ENCODE assay signal across 1 cellular context in the genomic region with DNA sequence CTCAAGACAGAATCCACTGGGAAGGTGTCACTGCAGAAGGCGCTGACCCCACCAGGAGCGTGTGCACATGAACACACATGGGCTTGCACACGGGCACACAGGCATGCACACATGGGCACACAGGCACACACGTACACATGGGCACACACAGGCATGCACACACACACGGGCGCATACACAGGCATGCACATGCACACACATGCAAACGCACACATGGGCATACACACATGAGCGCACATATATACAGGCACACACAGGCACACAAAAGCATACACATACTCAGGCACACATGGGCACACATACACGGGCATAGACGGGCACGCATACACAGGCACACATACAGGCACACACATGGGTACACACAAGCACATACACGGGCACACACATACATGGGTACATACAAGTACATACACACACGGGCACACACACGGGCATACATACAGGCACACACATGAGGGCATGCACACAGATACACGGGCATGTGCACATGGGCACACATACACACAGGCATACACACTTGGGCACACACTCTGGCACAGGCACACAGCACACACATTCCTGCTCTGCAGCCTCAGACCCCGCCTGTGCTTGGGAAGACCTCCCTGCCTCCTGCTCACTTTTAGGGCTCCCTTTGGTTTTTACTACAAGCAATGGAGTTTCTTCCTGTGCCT.
TF ChIP-seq lines count a peak whose summit lies in the region.

No MANE protein-coding gene starts in this region.

TF ChIP-seq in GM12878, 131 proteins besides CTCF, POLR2A, EP300 and RAD21 (continued from another document):
- TF ChIP-seq, protein P1, sequence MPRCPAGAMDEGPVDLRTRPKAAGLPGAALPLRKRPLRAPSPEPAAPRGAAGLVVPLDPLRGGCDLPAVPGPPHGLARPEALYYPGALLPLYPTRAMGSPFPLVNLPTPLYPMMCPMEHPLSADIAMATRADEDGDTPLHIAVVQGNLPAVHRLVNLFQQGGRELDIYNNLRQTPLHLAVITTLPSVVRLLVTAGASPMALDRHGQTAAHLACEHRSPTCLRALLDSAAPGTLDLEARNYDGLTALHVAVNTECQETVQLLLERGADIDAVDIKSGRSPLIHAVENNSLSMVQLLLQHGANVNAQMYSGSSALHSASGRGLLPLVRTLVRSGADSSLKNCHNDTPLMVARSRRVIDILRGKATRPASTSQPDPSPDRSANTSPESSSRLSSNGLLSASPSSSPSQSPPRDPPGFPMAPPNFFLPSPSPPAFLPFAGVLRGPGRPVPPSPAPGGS (IDR thresholded peaks at IDR 0.05; ENCODE audit: borderline replicate concordance, insufficient read depth, low read depth, low read length, poor library complexity, severe bottlenecking), result peak; percentile 89
- no peak for TF ChIP-seq ZZZ3 (IDR thresholded peaks at IDR 0.05; ENCODE audit: control insufficient read depth, insufficient read length, low read depth)
- TF ChIP-seq, protein P2, sequence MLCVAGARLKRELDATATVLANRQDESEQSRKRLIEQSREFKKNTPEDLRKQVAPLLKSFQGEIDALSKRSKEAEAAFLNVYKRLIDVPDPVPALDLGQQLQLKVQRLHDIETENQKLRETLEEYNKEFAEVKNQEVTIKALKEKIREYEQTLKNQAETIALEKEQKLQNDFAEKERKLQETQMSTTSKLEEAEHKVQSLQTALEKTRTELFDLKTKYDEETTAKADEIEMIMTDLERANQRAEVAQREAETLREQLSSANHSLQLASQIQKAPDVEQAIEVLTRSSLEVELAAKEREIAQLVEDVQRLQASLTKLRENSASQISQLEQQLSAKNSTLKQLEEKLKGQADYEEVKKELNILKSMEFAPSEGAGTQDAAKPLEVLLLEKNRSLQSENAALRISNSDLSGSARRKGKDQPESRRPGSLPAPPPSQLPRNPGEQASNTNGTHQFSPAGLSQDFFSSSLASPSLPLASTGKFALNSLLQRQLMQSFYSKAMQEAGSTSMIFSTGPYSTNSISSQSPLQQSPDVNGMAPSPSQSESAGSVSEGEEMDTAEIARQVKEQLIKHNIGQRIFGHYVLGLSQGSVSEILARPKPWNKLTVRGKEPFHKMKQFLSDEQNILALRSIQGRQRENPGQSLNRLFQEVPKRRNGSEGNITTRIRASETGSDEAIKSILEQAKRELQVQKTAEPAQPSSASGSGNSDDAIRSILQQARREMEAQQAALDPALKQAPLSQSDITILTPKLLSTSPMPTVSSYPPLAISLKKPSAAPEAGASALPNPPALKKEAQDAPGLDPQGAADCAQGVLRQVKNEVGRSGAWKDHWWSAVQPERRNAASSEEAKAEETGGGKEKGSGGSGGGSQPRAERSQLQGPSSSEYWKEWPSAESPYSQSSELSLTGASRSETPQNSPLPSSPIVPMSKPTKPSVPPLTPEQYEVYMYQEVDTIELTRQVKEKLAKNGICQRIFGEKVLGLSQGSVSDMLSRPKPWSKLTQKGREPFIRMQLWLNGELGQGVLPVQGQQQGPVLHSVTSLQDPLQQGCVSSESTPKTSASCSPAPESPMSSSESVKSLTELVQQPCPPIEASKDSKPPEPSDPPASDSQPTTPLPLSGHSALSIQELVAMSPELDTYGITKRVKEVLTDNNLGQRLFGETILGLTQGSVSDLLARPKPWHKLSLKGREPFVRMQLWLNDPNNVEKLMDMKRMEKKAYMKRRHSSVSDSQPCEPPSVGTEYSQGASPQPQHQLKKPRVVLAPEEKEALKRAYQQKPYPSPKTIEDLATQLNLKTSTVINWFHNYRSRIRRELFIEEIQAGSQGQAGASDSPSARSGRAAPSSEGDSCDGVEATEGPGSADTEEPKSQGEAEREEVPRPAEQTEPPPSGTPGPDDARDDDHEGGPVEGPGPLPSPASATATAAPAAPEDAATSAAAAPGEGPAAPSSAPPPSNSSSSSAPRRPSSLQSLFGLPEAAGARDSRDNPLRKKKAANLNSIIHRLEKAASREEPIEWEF (IDR thresholded peaks at IDR 0.05; ENCODE audit: insufficient replicate concordance, low read depth, low read length), result no peak
- TF ChIP-seq IRF4 (IDR thresholded peaks at IDR 0.05; ENCODE audit: low read depth, low read length), result no peak
- TF ChIP-seq MEF2B (IDR thresholded peaks at IDR 0.05; ENCODE audit: partially characterized antibody, poor library complexity, severe bottlenecking), result no peak
- no peak for TF ChIP-seq ZNF622 (IDR thresholded peaks at IDR 0.05)
- TF ChIP-seq BHLHE40 (IDR thresholded peaks at IDR 0.05; ENCODE audit: borderline replicate concordance in 1 of 2, low read depth in 2 of 2, low read length in 1 of 2), result no peak
- TF ChIP-seq CHD4 (IDR thresholded peaks at IDR 0.05), result no peak
- TF ChIP-seq, protein P3, sequence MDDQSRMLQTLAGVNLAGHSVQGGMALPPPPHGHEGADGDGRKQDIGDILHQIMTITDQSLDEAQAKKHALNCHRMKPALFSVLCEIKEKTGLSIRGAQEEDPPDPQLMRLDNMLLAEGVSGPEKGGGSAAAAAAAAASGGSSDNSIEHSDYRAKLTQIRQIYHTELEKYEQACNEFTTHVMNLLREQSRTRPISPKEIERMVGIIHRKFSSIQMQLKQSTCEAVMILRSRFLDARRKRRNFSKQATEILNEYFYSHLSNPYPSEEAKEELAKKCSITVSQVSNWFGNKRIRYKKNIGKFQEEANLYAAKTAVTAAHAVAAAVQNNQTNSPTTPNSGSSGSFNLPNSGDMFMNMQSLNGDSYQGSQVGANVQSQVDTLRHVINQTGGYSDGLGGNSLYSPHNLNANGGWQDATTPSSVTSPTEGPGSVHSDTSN (IDR thresholded peaks at IDR 0.05; ENCODE audit: insufficient replicate concordance, low read depth, low read length), result peak; percentile 4
- TF ChIP-seq ZNF274 (IDR thresholded peaks at IDR 0.05; ENCODE audit: insufficient read depth, insufficient read length), result no peak
- TF ChIP-seq CBFB (IDR thresholded peaks at IDR 0.05; ENCODE audit: low read depth), result no peak
- TF ChIP-seq GABPA (IDR thresholded peaks at IDR 0.05; ENCODE audit: low read depth), result no peak
- no peak for TF ChIP-seq MYC (IDR thresholded peaks at IDR 0.05; ENCODE audit: insufficient read depth, insufficient read length, insufficient replicate concordance, low read length, severe bottlenecking)
- TF ChIP-seq, protein P4, sequence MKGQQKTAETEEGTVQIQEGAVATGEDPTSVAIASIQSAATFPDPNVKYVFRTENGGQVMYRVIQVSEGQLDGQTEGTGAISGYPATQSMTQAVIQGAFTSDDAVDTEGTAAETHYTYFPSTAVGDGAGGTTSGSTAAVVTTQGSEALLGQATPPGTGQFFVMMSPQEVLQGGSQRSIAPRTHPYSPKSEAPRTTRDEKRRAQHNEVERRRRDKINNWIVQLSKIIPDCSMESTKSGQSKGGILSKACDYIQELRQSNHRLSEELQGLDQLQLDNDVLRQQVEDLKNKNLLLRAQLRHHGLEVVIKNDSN (IDR thresholded peaks at IDR 0.05; ENCODE audit: borderline replicate concordance, extremely low read length, insufficient read depth, low read depth, low read length), result no peak
- TF ChIP-seq ETV6 (conservative IDR thresholded peaks at IDR 0.05 in 1 of 2, IDR thresholded peaks at IDR 0.05 in 1 of 2; ENCODE audit: borderline replicate concordance in 1 of 2, low read depth in 1 of 2), result no peak
